Comparison of ENCODE assay signal across 16 cellular contexts in genomic region chr6:13012271-13012670, GRCh38.
DNase-seq lines count a peak whose midpoint lies in the region; ATAC-seq, FAIRE-seq and TF ChIP-seq lines count a peak whose summit lies in the region.
"Had no signal": no experiment of that assay in that cellular context is flagged by ENCODE, and none has a peak within 500 bp of the region (broad histone marks: within the 10 kb centered on the region; RNA-seq: fewer than 3 reads in every experiment).

No MANE protein-coding gene starts in this region.

- FAIRE-seq in K562 (lab: Jason Lieb, UNC) = no peak

- POLR2A ChIA-PET in K562 (lab: Yijun Ruan, JAX) = no interaction called here
- POLR2A ChIA-PET in CD4-positive, alpha-beta T cell (lab: Charles Lee) = no interaction called here
- POLR2A ChIA-PET in OCI-LY7 (lab: Charles Lee) = no interaction called here

- H3K9me3 ChIP-seq in K562 (replicated peaks; ENCODE audit: control insufficient read depth, insufficient read depth, low read depth, low read length) = no peaks in the 10 kb centered on the region
- no peaks in the 10 kb centered on the region for H3K9me3 ChIP-seq in CD4-positive, alpha-beta T cell (ENCODE audit: control insufficient read depth, low read length)
- no peaks in the 10 kb centered on the region for H3K9me3 ChIP-seq in OCI-LY7 (ENCODE audit: low read length)

- TF ChIP-seq CTCF in HL-60 (IDR thresholded peaks at IDR 0.05; ENCODE audit: insufficient read depth, low read length) = no peak
- TF ChIP-seq CTCF in K562 (IDR thresholded peaks at IDR 0.05 in 2 of 3, conservative IDR thresholded peaks at IDR 0.05 in 1 of 3; ENCODE audit: insufficient read depth in 2 of 3, low read depth in 1 of 3, low read length in 3 of 3) = no peak
- no peak for TF ChIP-seq CTCF in nephron (IDR thresholded peaks at IDR 0.05; ENCODE audit: unreplicated experiment in 3 of 3)
- TF ChIP-seq CTCF in CD4-positive, alpha-beta T cell (IDR thresholded peaks at IDR 0.05) = no peak
- no peak for TF ChIP-seq CTCF in OCI-LY7 (conservative IDR thresholded peaks at IDR 0.05; ENCODE audit: low read length)

- H3K4me1 ChIP-seq in K562 (replicated peaks in 1 of 2; ENCODE audit: control insufficient read depth in 2 of 2, insufficient read depth in 2 of 2, low read length in 2 of 2) = peaks cover 0 to 9% of the 10 kb centered on the region in 2 experiments; a peak in 2 of 5 replicates
- no peaks in the 10 kb centered on the region for H3K4me1 ChIP-seq in OCI-LY7 (ENCODE audit: insufficient read depth, low read length, poor library complexity, severe bottlenecking)

- H3K27me3 ChIP-seq in HL-60 (ENCODE audit: insufficient read depth, poor library complexity, severe bottlenecking) (peaks cover 13% of the 10 kb centered on the region), K562 (ENCODE audit: control insufficient read depth in 2 of 2, insufficient read depth in 2 of 2, low read length in 2 of 2) (peaks cover 39 to 63% of the 10 kb centered on the region in 2 experiments)
- peaks cover 45% of the 10 kb centered on the region for H3K27me3 ChIP-seq in CD4-positive, alpha-beta T cell (ENCODE audit: control insufficient read depth, insufficient read depth, low read length)

- no peak overlapping the region for H3K27ac ChIP-seq in HL-60 (replicated peaks)
- H3K27ac ChIP-seq in K562 (ENCODE audit: extremely low read depth, low read depth, low read length) = no peak overlapping the region
- no peak overlapping the region for H3K27ac ChIP-seq in CD4-positive, alpha-beta T cell (ENCODE audit: low read depth, low read length)
- H3K27ac ChIP-seq in OCI-LY7 (ENCODE audit: low read depth, low read length, poor library complexity, severe bottlenecking) = no peak overlapping the region
- H3K27ac ChIP-seq: C4-2B, epithelial cell of prostate, WERI-Rb-1 had no signal

- no peaks in the 10 kb centered on the region for H3K9me3 Mint-ChIP-seq in nephron
- H3K9me3 Mint-ChIP-seq in CD4-positive, alpha-beta T cell = no peaks in the 10 kb centered on the region
- H3K9me3 Mint-ChIP-seq: activated naive CD4-positive, alpha-beta T cell treated with anti-CD3 and anti-CD28 coated beads, Interleukin-2, amount 50 U/mL, for 24 hours had no signal

- intact Hi-C loops in K562 (cut with micrococcal nuclease) = no loop called here
- intact Hi-C loops in CD4-positive, alpha-beta T cell (cut with DNase I, micrococcal nuclease) = no loop called here
- intact Hi-C loops in OCI-LY7 (cut with micrococcal nuclease; ENCODE audit: unreplicated experiment) = no loop called here

- H3K36me3 Mint-ChIP-seq in nephron (ENCODE audit: low read depth) = no peaks in the 10 kb centered on the region
- no peaks in the 10 kb centered on the region for H3K36me3 Mint-ChIP-seq in CD4-positive, alpha-beta T cell (ENCODE audit: low read depth)
- H3K36me3 Mint-ChIP-seq: activated CD8-positive, alpha-beta memory T cell treated with anti-CD3 and anti-CD28 coated beads, Interleukin-2, amount 10 ng/mL, durations not matched to agents 7 days and 5 days; activated naive CD4-positive, alpha-beta T cell treated with anti-CD3 and anti-CD28 coated beads, Interleukin-2, amount 50 U/mL, for 24 hours had no signal

- CTCF ChIA-PET in K562 (lab: Yijun Ruan, JAX; ENCODE audit: low intra/inter-chr PET ratio) = no interaction called here
- CTCF ChIA-PET in CD4-positive, alpha-beta T cell (lab: Charles Lee) = no interaction called here
- CTCF ChIA-PET in OCI-LY7 (lab: Charles Lee; ENCODE audit: unreplicated experiment) = no interaction called here

- peaks cover 89% of the 10 kb centered on the region for H3K27me3 Mint-ChIP-seq in nephron (ENCODE audit: low read depth)
- peaks cover 78% of the 10 kb centered on the region for H3K27me3 Mint-ChIP-seq in CD4-positive, alpha-beta T cell

- BruUV-seq in K562 (replicated peaks; lab: Mats Ljungman, UMichigan) (no TSS peak), OCI-LY7 (replicated peaks; lab: Mats Ljungman, UMichigan) (no TSS peak)

- H3K4me1 Mint-ChIP-seq in nephron = peaks cover 22% of the 10 kb centered on the region
- peaks cover 5% of the 10 kb centered on the region for H3K4me1 Mint-ChIP-seq in CD4-positive, alpha-beta T cell (ENCODE audit: low read depth)

- 0% methylated on average over 2 of the region's 2 CpGs for WGBS in K562 (ENCODE audit: insufficient coverage, low coverage, missing lambda C conversion rate)

- H2AFZ ChIP-seq in K562 (ENCODE audit: low read depth, low read length) (no peak overlapping the region), OCI-LY7 (ENCODE audit: low read length) (no peak overlapping the region)

- DNase-seq in HL-60 (ENCODE audit: low read depth in 1 of 2, low spot score in 1 of 2) (peak; percentile 47 to 60), NCI-H2029 (lab: John Stamatoyannopoulos, UW) (peak; percentile 56), K562 (ENCODE audit: extremely low read depth in 1 of 4, low spot score in 3 of 4) (no peak), OCI-LY7 (ENCODE audit: low spot score) (no peak)
- DNase-seq in CD4-positive, alpha-beta T cell = no peak
- no peak for DNase-seq in stimulated activated CD4-positive, alpha-beta T cell treated with anti-CD3 and anti-CD28 coated beads, Interleukin-2, amount 100 ng/mL, for 48 hours
- DNase-seq: activated CD8-positive, alpha-beta memory T cell treated with anti-CD3 and anti-CD28 coated beads, Interleukin-2, amount 10 ng/mL, durations not matched to agents 7 days and 5 days; NCI-H1048; NCI-H524 treated with DMSO at 0.1 percent for 48 hours; WERI-Rb-1 had no signal

- no peak for ATAC-seq in K562
- no peak for ATAC-seq in HG02981 (IDR thresholded peaks at IDR 0.05; ENCODE audit: unreplicated experiment)
- ATAC-seq in CD4-positive, alpha-beta T cell (ENCODE audit: poor library complexity) = no peak
- ATAC-seq: activated CD8-positive, alpha-beta memory T cell treated with anti-CD3 and anti-CD28 coated beads, Interleukin-2, amount 10 ng/mL, durations not matched to agents 7 days and 5 days had no signal

- H3K36me3 ChIP-seq in K562 (ENCODE audit: control insufficient read depth, insufficient read depth, low read length) (no peaks in the 10 kb centered on the region), OCI-LY7 (ENCODE audit: insufficient read depth, low read length) (no peaks in the 10 kb centered on the region)
- H3K36me3 ChIP-seq: WERI-Rb-1 had no signal

- H3K4me3 Mint-ChIP-seq in nephron = peak overlapping the region; percentile 89 to 90 (median 90)
- no peak overlapping the region for H3K4me3 Mint-ChIP-seq in CD4-positive, alpha-beta T cell
- H3K4me3 Mint-ChIP-seq: activated CD8-positive, alpha-beta memory T cell treated with anti-CD3 and anti-CD28 coated beads, Interleukin-2, amount 10 ng/mL, durations not matched to agents 7 days and 5 days had no signal

- in situ Hi-C loops in K562 (cut with MboI) = no loop called here

- H3K9me2 ChIP-seq in OCI-LY7 (ENCODE audit: insufficient read depth, low read length) = no peaks in the 10 kb centered on the region

- H3K27ac Mint-ChIP-seq in nephron = peak overlapping the region in 1 of 3 experiments; percentile 53
- H3K27ac Mint-ChIP-seq in CD4-positive, alpha-beta T cell = no peak overlapping the region
- H3K27ac Mint-ChIP-seq: activated CD8-positive, alpha-beta memory T cell treated with anti-CD3 and anti-CD28 coated beads, Interleukin-2, amount 10 ng/mL, durations not matched to agents 7 days and 5 days; activated naive CD4-positive, alpha-beta T cell treated with anti-CD3 and anti-CD28 coated beads, Interleukin-2, amount 50 U/mL, for 24 hours had no signal

- no peak overlapping the region for H3K9ac ChIP-seq in K562 (ENCODE audit: insufficient read depth in 1 of 2, low read depth in 2 of 2, low read length in 2 of 2)

- TF ChIP-seq POLR2A in K562 (conservative IDR thresholded peaks at IDR 0.05) = no peak

- H3K4me3 ChIP-seq in HL-60 (replicated peaks; ENCODE audit: insufficient read depth, low read length) (no peak overlapping the region), K562 (no peak overlapping the region), OCI-LY7 (ENCODE audit: low read depth, low read length, poor library complexity, severe bottlenecking) (no peak overlapping the region)
- H3K4me3 ChIP-seq: lung had no signal

- TF ChIP-seq RAD21 in K562 (CRISPR knock-in tag; conservative IDR thresholded peaks at IDR 0.05 in 1 of 2, IDR thresholded peaks at IDR 0.05 in 1 of 2) = no peak

- H4K20me1 ChIP-seq in K562 (replicated peaks; ENCODE audit: control insufficient read depth, insufficient read depth, low read length) (no peaks in the 10 kb centered on the region; the same call in 1 of the 2 replicates), OCI-LY7 (ENCODE audit: insufficient read depth, low read length) (no peaks in the 10 kb centered on the region)

- TF ChIP-seq EP300 in K562 (IDR thresholded peaks at IDR 0.05; ENCODE audit: low read length) = no peak

- H3K9me1 ChIP-seq in K562 (ENCODE audit: control insufficient read depth, insufficient read depth, low read length) = no peaks in the 10 kb centered on the region

- no peak overlapping the region for H3K4me2 ChIP-seq in K562 (ENCODE audit: insufficient read depth, low read length)
- no peak overlapping the region for H3K4me2 ChIP-seq in OCI-LY7 (ENCODE audit: low read length)

- H3K79me2 ChIP-seq in K562 (ENCODE audit: control insufficient read depth, insufficient read depth, low read length) (no peaks in the 10 kb centered on the region), OCI-LY7 (ENCODE audit: insufficient read depth, low read depth, low read length) (no peaks in the 10 kb centered on the region)

TF ChIP-seq in K562, 482 proteins besides CTCF, POLR2A, EP300 and RAD21:
- TF ChIP-seq CBX2 (IDR thresholded peaks at IDR 0.05; ENCODE audit: insufficient read depth, low read length, poor library complexity, severe bottlenecking) = no peak
- no peak for TF ChIP-seq PHTF2 (CRISPR knock-in tag; IDR thresholded peaks at IDR 0.05)
- peak; percentile 51; the same call in 1 of the 2 replicates for TF ChIP-seq CEBPB (tag; IDR thresholded peaks at IDR 0.05)
- TF ChIP-seq MAFG (tag; conservative IDR thresholded peaks at IDR 0.05) = 0 out of 2 replicates have a peak, but pooled peaks have one; percentile 23
- TF ChIP-seq NFATC3 (IDR thresholded peaks at IDR 0.05) = no peak
- no peak for TF ChIP-seq MBD2 (IDR thresholded peaks at IDR 0.05; ENCODE audit: borderline replicate concordance, low read depth)
- TF ChIP-seq TCF15 (CRISPR knock-in tag; IDR thresholded peaks at IDR 0.05) = no peak

Comparison
In these comparisons a context has a peak if more than half of its experiments do, and no peak if none do; other contexts are left out.
1. DNase-seq: peak in HL-60 (2 of 2) and NCI-H2029 (single experiment); none in K562 (0 of 4), CD4-positive, alpha-beta T cell (0 of 10), OCI-LY7 (single experiment) and stimulated activated CD4-positive, alpha-beta T cell treated with anti-CD3 and anti-CD28 coated beads, Interleukin-2, amount 100 ng/mL, for 48 hours (0 of 2).